17 cellular contexts compared by ENCODE assay signal in the genomic region with DNA sequence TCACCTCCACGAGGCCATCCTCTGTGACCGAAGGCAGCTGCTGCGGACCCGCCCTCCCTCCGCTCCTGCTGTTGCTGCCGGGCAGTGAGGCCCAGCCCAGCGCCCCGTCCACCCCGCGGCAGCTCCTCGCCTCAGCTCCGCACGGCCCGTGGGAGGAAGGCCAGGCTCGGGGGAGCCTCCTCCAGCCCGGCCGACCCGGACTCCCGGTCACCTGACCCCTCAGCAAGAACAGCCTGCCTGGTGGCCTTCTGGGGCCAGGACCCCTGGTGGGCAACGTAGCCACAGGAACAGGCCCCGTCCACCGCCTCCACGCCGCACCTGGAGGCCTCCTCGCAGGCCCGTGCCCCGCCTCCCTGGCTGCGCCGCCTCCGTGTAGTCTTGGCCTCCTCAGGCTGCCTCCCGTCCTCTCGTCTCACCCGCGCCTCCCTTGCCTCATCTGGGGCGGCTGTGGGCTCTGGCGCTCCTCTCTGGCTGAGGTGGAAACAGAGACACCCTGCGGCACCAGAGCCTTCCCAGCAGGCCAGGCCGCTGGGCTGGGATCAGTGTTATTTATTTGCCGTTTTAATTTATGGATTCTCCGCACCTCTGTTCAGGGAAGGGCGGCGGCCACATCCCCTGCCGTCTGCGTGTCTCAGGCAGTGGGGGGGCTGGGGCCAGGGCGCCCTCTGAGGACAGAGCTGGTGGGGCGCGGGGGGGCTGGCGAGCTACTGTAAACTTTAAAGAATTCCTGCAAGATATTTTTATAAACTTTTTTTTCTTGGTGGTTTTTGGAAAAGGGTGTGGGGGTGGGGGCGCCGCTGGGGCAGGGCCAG. TPM values are rescaled to one million over a fixed set of nuclear protein-coding genes. Genes with fewer than 3 reads are reported as not detected.
DNase-seq lines count a peak whose midpoint lies in the region; TF ChIP-seq lines count a peak whose summit lies in the region.
"Had no signal": no experiment of that assay in that cellular context is flagged by ENCODE, and none has a peak within 500 bp of the region (broad histone marks: within the 10 kb centered on the region; RNA-seq: fewer than 3 reads in every experiment).

No MANE protein-coding gene starts in this region.

- peak overlapping the region; percentile 75 for H3K27ac ChIP-seq in cingulate gyrus (ENCODE audit: low read depth, low read length)
- peak overlapping the region; percentile 58 for H3K27ac ChIP-seq in layer of hippocampus (ENCODE audit: low read depth, low read length)
- H3K27ac ChIP-seq in stomach, result peak overlapping the region; percentile 43 to 93 (median 87)
- H3K27ac ChIP-seq: pancreas had no signal

- TF ChIP-seq CTCF in stomach (IDR thresholded peaks at IDR 0.05), result no peak

- WGBS in stomach, 5 donors, result 54 to 64% (median 64%) methylated on average over 37 to 50 of the region's 50 CpGs

- intact Hi-C loops in stomach (cut with DNase I; ENCODE audit: low total_unique reads), result no loop called here

- peak overlapping the region; percentile 28 to 41 (median 34) for H3K4me3 ChIP-seq in stomach
- H3K4me3 ChIP-seq: pancreas had no signal

- DNase-seq in Daoy (ENCODE audit: low read depth) (peak; percentile 45), stomach (no peak), inferior parietal cortex (ENCODE audit: extremely low spot score) (no peak), DMS153 (lab: John Stamatoyannopoulos, UW) (no peak), NCI-H524 treated with DMSO at 0.1 percent for 48 hours (lab: John Stamatoyannopoulos, UW) (no peak)
- no peak for DNase-seq in central memory CD4-positive, alpha-beta T cell
- DNase-seq: ACHN; activated CD4-positive, alpha-beta T cell treated with anti-CD3 and anti-CD28 coated beads, Interleukin-2, amount 10 ng/mL, durations not matched to agents 7 days and 5 days; activated naive CD4-positive, alpha-beta T cell treated with Interleukin-2 at 50 U/mL for 16 hours; dermis blood vessel endothelial cell; DMS79; HFFc6; NCI-H146; pancreas; stimulated activated CD4-positive, alpha-beta T cell treated with anti-CD3 and anti-CD28 coated beads, Interleukin-12 subunit alpha, Interleukin-12 subunit beta, amount 100 ng/mL, for 4 hours had no signal

- H3K27me3 ChIP-seq in layer of hippocampus (ENCODE audit: control insufficient read depth, insufficient read depth, low read length) (no peaks in the 10 kb centered on the region), stomach (no peaks in the 10 kb centered on the region)
- H3K27me3 ChIP-seq: pancreas had no signal

- H3K4me1 ChIP-seq in stomach, result peaks cover 24 to 47% (median 40%) of the 10 kb centered on the region in 4 donors
- H3K4me1 ChIP-seq: pancreas had no signal

- TF ChIP-seq EP300 in stomach (IDR thresholded peaks at IDR 0.05), result no peak

- peaks cover 0 to 24% (median 11%) of the 10 kb centered on the region in 4 donors for H3K36me3 ChIP-seq in stomach

- H3K9me3 ChIP-seq in stomach, result no peaks in the 10 kb centered on the region
- H3K9me3 ChIP-seq: pancreas had no signal

- TF ChIP-seq POLR2A in stomach (IDR thresholded peaks at IDR 0.05), result no peak

RNA-seq across cellular contexts. Expression of gene MOB2, which starts 25.4 kb away (rescaled TPM):
- 14.6 and 21.0 TPM in 2 replicates for total RNA-seq in Daoy (2014; rRNA removed; shearing (Covaris generic))
- total RNA-seq in stomach, result 10 to 100 TPM; 11.3 to 40.6 (median 18.1) TPM
- 10 to 100 TPM; 27.9 to 46.3 (median 37.3) TPM for polyA plus RNA-seq in stomach
